ENCODE assay signal across 8 cellular contexts in genomic region chr3:51538459-51539290, GRCh38. TPM values are rescaled to one million over a fixed set of nuclear protein-coding genes. Genes with fewer than 3 reads are reported as not detected.
DNase-seq lines count a peak whose midpoint lies in the region; ATAC-seq and TF ChIP-seq lines count a peak whose summit lies in the region.

A gene with protein sequence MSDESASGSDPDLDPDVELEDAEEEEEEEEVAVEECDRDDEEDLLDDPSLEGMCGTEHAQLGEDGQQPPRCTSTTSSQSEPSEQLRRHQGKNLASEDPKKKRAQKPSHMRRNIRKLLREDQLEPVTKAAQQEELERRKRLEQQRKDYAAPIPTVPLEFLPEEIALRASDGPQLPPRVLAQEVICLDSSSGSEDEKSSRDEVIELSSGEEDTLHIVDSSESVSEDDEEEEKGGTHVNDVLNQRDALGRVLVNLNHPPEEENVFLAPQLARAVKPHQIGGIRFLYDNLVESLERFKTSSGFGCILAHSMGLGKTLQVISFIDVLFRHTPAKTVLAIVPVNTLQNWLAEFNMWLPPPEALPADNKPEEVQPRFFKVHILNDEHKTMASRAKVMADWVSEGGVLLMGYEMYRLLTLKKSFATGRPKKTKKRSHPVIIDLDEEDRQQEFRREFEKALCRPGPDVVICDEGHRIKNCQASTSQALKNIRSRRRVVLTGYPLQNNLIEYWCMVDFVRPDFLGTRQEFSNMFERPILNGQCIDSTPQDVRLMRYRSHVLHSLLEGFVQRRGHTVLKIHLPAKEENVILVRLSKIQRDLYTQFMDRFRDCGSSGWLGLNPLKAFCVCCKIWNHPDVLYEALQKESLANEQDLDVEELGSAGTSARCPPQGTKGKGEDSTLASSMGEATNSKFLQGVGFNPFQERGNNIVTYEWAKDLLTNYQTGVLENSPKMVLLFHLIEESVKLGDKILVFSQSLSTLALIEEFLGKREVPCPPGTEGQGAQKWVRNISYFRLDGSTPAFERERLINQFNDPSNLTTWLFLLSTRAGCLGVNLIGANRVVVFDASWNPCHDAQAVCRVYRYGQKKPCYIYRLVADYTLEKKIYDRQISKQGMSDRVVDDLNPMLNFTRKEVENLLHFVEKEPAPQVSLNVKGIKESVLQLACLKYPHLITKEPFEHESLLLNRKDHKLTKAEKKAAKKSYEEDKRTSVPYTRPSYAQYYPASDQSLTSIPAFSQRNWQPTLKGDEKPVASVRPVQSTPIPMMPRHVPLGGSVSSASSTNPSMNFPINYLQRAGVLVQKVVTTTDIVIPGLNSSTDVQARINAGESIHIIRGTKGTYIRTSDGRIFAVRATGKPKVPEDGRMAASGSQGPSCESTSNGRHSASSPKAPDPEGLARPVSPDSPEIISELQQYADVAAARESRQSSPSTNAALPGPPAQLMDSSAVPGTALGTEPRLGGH (N-terminal part only) (plus strand): TSS chr3:51538719. CDS start chr3:51590421, 51,702 bp downstream.

- H3K27me3 ChIP-seq in left lung, result no peaks in the 10 kb centered on the region

- no peak for TF ChIP-seq CTCF in AG09309 (IDR thresholded peaks at IDR 0.05; ENCODE audit: control insufficient read depth, insufficient read depth, low read depth, low read length, missing control alignments)
- TF ChIP-seq CTCF in left lung (IDR thresholded peaks at IDR 0.05), result no peak

- ATAC-seq in GM18861 (IDR thresholded peaks at IDR 0.05; ENCODE audit: unreplicated experiment), result peak; percentile 73
- peak; percentile 61 for ATAC-seq in HG03103 (IDR thresholded peaks at IDR 0.05; ENCODE audit: low read depth, unreplicated experiment)
- ATAC-seq in left lung, result peak; percentile 98

- H3K4me3 ChIP-seq in AG09309 (ENCODE audit: control insufficient read depth, low read depth, low read length), result peak within 1 kb of the TSS; percentile 64
- peak within 1 kb of the TSS; percentile 81 to 94 for H3K4me3 ChIP-seq in left lung

- H3K27ac ChIP-seq in left lung, result peak within 1 kb of the TSS; percentile 85 to 87

- H3K36me3 ChIP-seq in left lung, result peaks cover 0 to 12% of the 10 kb centered on the region in 2 donors

- peaks cover 0 to 25% of the 10 kb centered on the region in 2 donors for H3K4me1 ChIP-seq in left lung

- no peak for DNase-seq in AG09309 (ENCODE audit: low read depth)
- peak; percentile 37 for DNase-seq in NCI-H510A treated with DMSO at 0.1 percent for 48 hours (lab: John Stamatoyannopoulos, UW)
- peak; percentile 75 for DNase-seq in activated CD4-positive, alpha-beta T cell treated with anti-CD3 and anti-CD28 coated beads, Interleukin-2, amount 50 U/mL, for 1 hour
- DNase-seq in dedifferentiated amniotic fluid mesenchymal stem cell (ENCODE audit: extremely low spot score), result peak; percentile 66
- peak; percentile 83 to 95 for DNase-seq in left lung
- DNase-seq in stimulated activated CD4-positive, alpha-beta T cell treated with anti-CD3 and anti-CD28 coated beads, Interleukin-2, amount 100 ng/mL, for 4 hours (ENCODE audit: low read depth), result peak; percentile 62

- intact Hi-C loops in left lung (cut with DNase I), result no loop called here

- H3K9me3 ChIP-seq in left lung, result no peaks in the 10 kb centered on the region

RNA-seq across cellular contexts. Expression of the gene that starts here (rescaled TPM):
- 10 to 100 TPM; 20.6 to 22.9 TPM for total RNA-seq in left lung
